In the genomic region with DNA sequence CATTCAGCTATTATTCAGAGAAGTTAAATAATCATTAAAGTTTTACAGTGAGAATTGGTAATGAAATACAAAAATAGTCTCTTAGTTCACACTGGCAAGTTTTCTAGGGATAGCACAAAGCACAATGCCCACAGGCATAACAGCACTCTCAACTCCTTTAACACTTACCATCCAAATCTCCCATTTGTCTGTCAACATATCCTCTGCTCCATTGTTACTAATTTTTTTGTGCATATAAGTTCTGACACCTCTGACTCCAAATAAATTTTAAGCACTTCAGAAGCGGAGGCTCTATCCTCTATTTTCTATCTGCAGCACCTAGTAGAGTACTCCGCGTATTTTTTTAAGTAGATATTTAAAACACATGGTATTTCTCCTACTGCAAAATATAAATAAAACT, we compare ENCODE assay signal across 14 cellular contexts. TPM values are rescaled to one million over a fixed set of nuclear protein-coding genes. Genes with fewer than 3 reads are reported as not detected.
DNase-seq lines count a peak whose midpoint lies in the region; ATAC-seq and TF ChIP-seq lines count a peak whose summit lies in the region.
"Had no signal": no experiment of that assay in that cellular context is flagged by ENCODE, and none has a peak within 500 bp of the region (broad histone marks: within the 10 kb centered on the region; RNA-seq: fewer than 3 reads in every experiment).

No MANE protein-coding gene starts in this region.

- no peaks in the 10 kb centered on the region for H3K9me3 ChIP-seq in HUES48 (ENCODE audit: control insufficient read depth, insufficient read depth, low read length)
- no peaks in the 10 kb centered on the region for H3K9me3 ChIP-seq in esophagus muscularis mucosa
- H3K9me3 ChIP-seq in osteoblast (ENCODE audit: low read depth, low read length): no peaks in the 10 kb centered on the region
- no peaks in the 10 kb centered on the region for H3K9me3 ChIP-seq in body of pancreas
- H3K9me3 ChIP-seq: Caco-2 had no signal

- H3K79me2 ChIP-seq in ACC112 (ENCODE audit: control insufficient read depth, insufficient read depth, low read length, unreplicated experiment) (no peaks in the 10 kb centered on the region), osteoblast (ENCODE audit: insufficient read depth, low read length) (no peaks in the 10 kb centered on the region)

- TF ChIP-seq CTCF in esophagus muscularis mucosa (IDR thresholded peaks at IDR 0.05) (no peak), osteoblast (IDR thresholded peaks at IDR 0.05; ENCODE audit: extremely low read depth, low read depth, low read length) (no peak), mesothelial cell of epicardium (IDR thresholded peaks at IDR 0.05; ENCODE audit: unreplicated experiment) (no peak), body of pancreas (IDR thresholded peaks at IDR 0.05) (no peak)

- no peaks in the 10 kb centered on the region for H3K36me3 ChIP-seq in ACC112 (ENCODE audit: insufficient read depth, low read length)
- no peaks in the 10 kb centered on the region for H3K36me3 ChIP-seq in HUES48 (ENCODE audit: control insufficient read depth, insufficient read depth, low read length)
- no peaks in the 10 kb centered on the region for H3K36me3 ChIP-seq in esophagus muscularis mucosa
- no peaks in the 10 kb centered on the region for H3K36me3 ChIP-seq in osteoblast (ENCODE audit: insufficient read depth, low read length)
- no peaks in the 10 kb centered on the region for H3K36me3 ChIP-seq in body of pancreas (replicated peaks in 1 of 2; ENCODE audit: insufficient read depth in 1 of 2, low read depth in 2 of 2)

- no peak overlapping the region for H3K4me2 ChIP-seq in osteoblast (ENCODE audit: insufficient read depth, low read length)

- H3K27me3 ChIP-seq in ACC112 (ENCODE audit: insufficient read depth, low read length) (no peaks in the 10 kb centered on the region), HUES48 (ENCODE audit: control insufficient read depth, insufficient read depth, low read length) (no peaks in the 10 kb centered on the region), esophagus muscularis mucosa (no peaks in the 10 kb centered on the region), osteoblast (ENCODE audit: insufficient read depth, low read length) (no peaks in the 10 kb centered on the region), body of pancreas (no peaks in the 10 kb centered on the region)

- H3K9me3 Mint-ChIP-seq in mesothelial cell of epicardium: no peaks in the 10 kb centered on the region
- H3K9me3 Mint-ChIP-seq: CD8-positive, alpha-beta memory T cell had no signal

- H3K9ac ChIP-seq in HUES48 (ENCODE audit: low read depth, low read length): no peak overlapping the region

- no peak overlapping the region for H2AFZ ChIP-seq in ACC112 (ENCODE audit: low read length, unreplicated experiment)
- H2AFZ ChIP-seq in osteoblast (ENCODE audit: low read length): no peak overlapping the region

- H4K20me1 ChIP-seq in osteoblast (ENCODE audit: insufficient read depth, low read length): no peaks in the 10 kb centered on the region

- intact Hi-C loops in esophagus muscularis mucosa (cut with DNase I): loop anchor here (10.0 kb wide), 1 partner anchor 338 kb away; no protein-coding TSS in a partner anchor
- intact Hi-C loops in body of pancreas (cut with DNase I): no loop called here

- TF ChIP-seq POLR2A in esophagus muscularis mucosa (IDR thresholded peaks at IDR 0.05; ENCODE audit: low read depth) (no peak), body of pancreas (IDR thresholded peaks at IDR 0.05) (no peak)

- no peak for TF ChIP-seq EP300 in esophagus muscularis mucosa (IDR thresholded peaks at IDR 0.05)

- no peaks in the 10 kb centered on the region for H3K36me3 Mint-ChIP-seq in mesothelial cell of epicardium
- H3K36me3 Mint-ChIP-seq: CD8-positive, alpha-beta memory T cell had no signal

- peaks cover 15% of the 10 kb centered on the region for H3K4me1 Mint-ChIP-seq in mesothelial cell of epicardium
- H3K4me1 Mint-ChIP-seq: CD8-positive, alpha-beta memory T cell had no signal

- no peak overlapping the region for H3K27ac Mint-ChIP-seq in mesothelial cell of epicardium
- H3K27ac Mint-ChIP-seq: CD8-positive, alpha-beta memory T cell had no signal

- H3K27ac ChIP-seq in ACC112 (ENCODE audit: low read depth, low read length): peak overlapping the region; percentile 75
- H3K27ac ChIP-seq in HUES48 (ENCODE audit: low read depth, low read length): peak overlapping the region; percentile 42
- H3K27ac ChIP-seq in esophagus muscularis mucosa (replicated peaks in 1 of 4): peak overlapping the region in 3 of 4 donors; percentile 30 to 62 (median 48)
- H3K27ac ChIP-seq in osteoblast (ENCODE audit: low read depth, low read length): peak overlapping the region; percentile 37
- no peak overlapping the region for H3K27ac ChIP-seq in body of pancreas

- H3K4me1 ChIP-seq in ACC112 (ENCODE audit: control insufficient read depth, insufficient read depth, low read length, unreplicated experiment) (peaks cover 18% of the 10 kb centered on the region), HUES48 (ENCODE audit: control insufficient read depth, insufficient read depth, low read length) (no peaks in the 10 kb centered on the region), esophagus muscularis mucosa (peaks cover 0 to 35% (median 25%) of the 10 kb centered on the region in 4 donors), osteoblast (ENCODE audit: insufficient read depth, low read length) (peaks cover 12% of the 10 kb centered on the region), body of pancreas (no peaks in the 10 kb centered on the region)

- H3K4me3 Mint-ChIP-seq in mesothelial cell of epicardium: no peak overlapping the region
- H3K4me3 Mint-ChIP-seq: CD8-positive, alpha-beta memory T cell had no signal

- WGBS in esophagus muscularis mucosa: 91% methylated on average over 3 of the region's 3 CpGs
- WGBS in body of pancreas, 2 donors: 87 to 89% methylated on average over 3 of the region's 3 CpGs

- H3K27me3 Mint-ChIP-seq in mesothelial cell of epicardium (ENCODE audit: low read depth): no peaks in the 10 kb centered on the region

- DNase-seq in esophagus muscularis mucosa (ENCODE audit: extremely low spot score): no peak
- no peak for DNase-seq in osteoblast (ENCODE audit: insufficient read length, low spot score, missing footprints)
- DNase-seq in mesothelial cell of epicardium (ENCODE audit: low spot score in 2 of 2, unreplicated experiment in 2 of 2): no peak
- DNase-seq in DMS53 (lab: John Stamatoyannopoulos, UW): no peak
- DNase-seq in body of pancreas: no peak
- DNase-seq in NCI-H2107 treated with DMSO at 0.1 percent for 48 hours (lab: John Stamatoyannopoulos, UW; ENCODE audit: unreplicated experiment): no peak
- DNase-seq: Caco-2; CD8-positive, alpha-beta memory T cell; GF-D8; H7 had no signal

- H3K4me3 ChIP-seq in ACC112 (ENCODE audit: low read depth, low read length) (no peak overlapping the region), HUES48 (ENCODE audit: low read depth, low read length) (no peak overlapping the region), esophagus muscularis mucosa (no peak overlapping the region), osteoblast (ENCODE audit: insufficient read depth, low read length) (no peak overlapping the region), body of pancreas (no peak overlapping the region)

- no peak for ATAC-seq in body of pancreas

RNA-seq across cellular contexts. Expression of a gene that starts 15.6 kb away (rescaled TPM):
- total RNA-seq in esophagus muscularis mucosa: 100 to 1,000 TPM in 1 of 4 donors, 10 to 100 TPM in 3; 32.0 to 123 (median 47.7) TPM
- total RNA-seq in osteoblast: 1.8 and 2.4 TPM in 2 replicates
- 26.3 to 31.1 TPM (median 30.1 TPM) in 3 replicates for total RNA-seq in mesothelial cell of epicardium
- 1 to 10 TPM; 1.6 to 7.3 TPM for total RNA-seq in body of pancreas
- total RNA-seq: A172; CD8-positive, alpha-beta memory T cell; H7; HT-29 had no signal

Comparison
In these comparisons a context has a peak if more than half of its experiments do, and no peak if none do; other contexts are left out.
1. H3K27ac ChIP-seq: peak in ACC112 (single experiment), HUES48 (single experiment), esophagus muscularis mucosa (3 of 4) and osteoblast (single experiment); none in body of pancreas (0 of 4).